ENCODE assay signal across 15 cellular contexts in genomic region chr6:132495604-132496079, GRCh38. TPM values are rescaled to one million over a fixed set of nuclear protein-coding genes. Genes with fewer than 3 reads are reported as not detected.
DNase-seq lines count a peak whose midpoint lies in the region; ATAC-seq, FAIRE-seq and TF ChIP-seq lines count a peak whose summit lies in the region.
"Had no signal": no experiment of that assay in that cellular context is flagged by ENCODE, and none has a peak within 500 bp of the region (broad histone marks: within the 10 kb centered on the region; RNA-seq: fewer than 3 reads in every experiment).

No MANE protein-coding gene starts in this region.

- ATAC-seq in GM18861 (IDR thresholded peaks at IDR 0.05; ENCODE audit: unreplicated experiment) (peak; percentile 54), GM21423 (IDR thresholded peaks at IDR 0.05; ENCODE audit: unreplicated experiment) (peak; percentile 35), HG03159 (IDR thresholded peaks at IDR 0.05; ENCODE audit: unreplicated experiment) (peak; percentile 46), upper lobe of right lung (no peak)

- WGBS in hepatocyte (ENCODE audit: low lambda C conversion rate, missing lambda C conversion rate): 84% methylated on average over 2 of the region's 2 CpGs

- FAIRE-seq in endothelial cell of umbilical vein (lab: Jason Lieb, UNC): peak; percentile 24
- FAIRE-seq: G401.6 had no signal

- no peak overlapping the region for H3K4me3 ChIP-seq in endothelial cell of umbilical vein (replicated peaks in 1 of 3; ENCODE audit: insufficient read depth in 1 of 3, low read depth in 1 of 3, low read length in 3 of 3)
- no peak overlapping the region for H3K4me3 ChIP-seq in upper lobe of right lung
- no peak overlapping the region for H3K4me3 ChIP-seq in hepatocyte

- H2AFZ ChIP-seq in endothelial cell of umbilical vein (ENCODE audit: low read depth, low read length): no peak overlapping the region
- H2AFZ ChIP-seq in hepatocyte: no peak overlapping the region

- TF ChIP-seq CTCF in endothelial cell of umbilical vein (IDR thresholded peaks at IDR 0.05; ENCODE audit: extremely low read depth in 1 of 2, insufficient read depth in 1 of 2, low read depth in 1 of 2, low read length in 2 of 2) (no peak), upper lobe of right lung (IDR thresholded peaks at IDR 0.05) (no peak), hepatocyte (IDR thresholded peaks at IDR 0.05; ENCODE audit: poor library complexity) (no peak)

- CTCF ChIA-PET in endothelial cell of umbilical vein (lab: Charles Lee): interaction anchor here (1.0 to 4.4 kb wide), 6 partner anchors 12 to 800 kb away, joined by 3 to 26 read pairs (median 4); no protein-coding TSS in a partner anchor

- H4K20me1 ChIP-seq in endothelial cell of umbilical vein (replicated peaks; ENCODE audit: control insufficient read depth, extremely low read depth, insufficient read depth, low read length) (peaks cover 3% of the 10 kb centered on the region), hepatocyte (ENCODE audit: insufficient read depth, poor library complexity, severe bottlenecking) (peaks cover 73% of the 10 kb centered on the region)

- no peaks in the 10 kb centered on the region for H3K27me3 ChIP-seq in endothelial cell of umbilical vein (ENCODE audit: control insufficient read depth in 2 of 2, insufficient read depth in 2 of 2, low read length in 2 of 2)
- no peaks in the 10 kb centered on the region for H3K27me3 ChIP-seq in upper lobe of right lung
- H3K27me3 ChIP-seq in hepatocyte: no peaks in the 10 kb centered on the region
- H3K27me3 ChIP-seq: brain microvascular endothelial cell had no signal

- dilution Hi-C loops in endothelial cell of umbilical vein (cut with MboI; ENCODE audit: extremely low pct_ligation_motif_present, low sequenced_read_pairs): no loop called here

- H3K9me3 ChIP-seq in endothelial cell of umbilical vein (replicated peaks; ENCODE audit: control insufficient read depth, insufficient read depth, low read length) (no peaks in the 10 kb centered on the region), upper lobe of right lung (no peaks in the 10 kb centered on the region), hepatocyte (ENCODE audit: low read depth) (no peaks in the 10 kb centered on the region)

- no peaks in the 10 kb centered on the region for H3K9me1 ChIP-seq in endothelial cell of umbilical vein (replicated peaks; ENCODE audit: control insufficient read depth, extremely low read depth, insufficient read depth, low read length)

- DNase-seq in endothelial cell of umbilical vein (ENCODE audit: low read depth, low spot score) (no peak), upper lobe of right lung (no peak), NCI-H1694 treated with DMSO at 0.1 percent for 48 hours (lab: John Stamatoyannopoulos, UW) (no peak), hepatocyte (ENCODE audit: low spot score) (no peak)
- no peak for DNase-seq in stimulated activated naive CD4-positive, alpha-beta T cell treated with Interleukin-2 at 50 U/mL for 16 hours (lab: John Stamatoyannopoulos, UW)
- DNase-seq: brain microvascular endothelial cell, foreskin fibroblast, NCI-H510A treated with DMSO at 0.1 percent for 48 hours had no signal

- BruUV-seq in endothelial cell of umbilical vein (replicated peaks; lab: Mats Ljungman, UMichigan): no TSS peak

- no peak overlapping the region for H3K9ac ChIP-seq in endothelial cell of umbilical vein (replicated peaks; ENCODE audit: extremely low read depth, insufficient read depth, low read length)

- intact Hi-C loops in endothelial cell of umbilical vein (cut with micrococcal nuclease): no loop called here
- intact Hi-C loops in upper lobe of right lung (cut with DNase I): no loop called here

- POLR2A ChIA-PET in endothelial cell of umbilical vein (lab: Charles Lee): no interaction called here

- no peaks in the 10 kb centered on the region for H3K9me2 ChIP-seq in hepatocyte (replicated peaks; ENCODE audit: insufficient read depth)

- TF ChIP-seq POLR2A in endothelial cell of umbilical vein (IDR thresholded peaks at IDR 0.05; ENCODE audit: low read depth, low read length): no peak

- peaks cover 0 to 6% of the 10 kb centered on the region in 2 experiments for H3K36me3 ChIP-seq in endothelial cell of umbilical vein (ENCODE audit: control insufficient read depth in 2 of 2, extremely low read depth in 1 of 2, insufficient read depth in 2 of 2, low read length in 2 of 2)
- peaks cover 12% of the 10 kb centered on the region for H3K36me3 ChIP-seq in upper lobe of right lung
- no peaks in the 10 kb centered on the region for H3K36me3 ChIP-seq in hepatocyte (replicated peaks; ENCODE audit: insufficient read depth, low read depth)

- H3K79me2 ChIP-seq in endothelial cell of umbilical vein (ENCODE audit: control insufficient read depth, insufficient read depth, low read length) (peaks cover 59% of the 10 kb centered on the region), hepatocyte (peaks cover 95% of the 10 kb centered on the region)

- H3K27ac ChIP-seq in endothelial cell of umbilical vein (ENCODE audit: insufficient read depth, low read depth, low read length) (no peak overlapping the region), upper lobe of right lung (no peak overlapping the region), hepatocyte (no peak overlapping the region)
- H3K27ac ChIP-seq: brain microvascular endothelial cell had no signal

- peaks cover 9% of the 10 kb centered on the region for H3K4me1 ChIP-seq in endothelial cell of umbilical vein (ENCODE audit: control insufficient read depth, extremely low read depth, insufficient read depth, low read length)
- H3K4me1 ChIP-seq in upper lobe of right lung: peaks cover 41% of the 10 kb centered on the region
- no peaks in the 10 kb centered on the region for H3K4me1 ChIP-seq in hepatocyte (ENCODE audit: insufficient read depth)

- no peak overlapping the region for H3K4me2 ChIP-seq in endothelial cell of umbilical vein (ENCODE audit: insufficient read depth, low read length)
- no peak overlapping the region for H3K4me2 ChIP-seq in hepatocyte

TF ChIP-seq in endothelial cell of umbilical vein, 7 proteins besides CTCF, POLR2A, EP300 and RAD21:
- TF ChIP-seq POLR2AphosphoS5 (IDR thresholded peaks at IDR 0.05; ENCODE audit: insufficient read depth, low read depth, low read length) (no peak), FOS (IDR thresholded peaks at IDR 0.05; ENCODE audit: borderline replicate concordance, insufficient read depth, low read length) (no peak), EZH2 (IDR thresholded peaks at IDR 0.05; ENCODE audit: borderline replicate concordance, low read depth, low read length, severe bottlenecking) (no peak), MAX (IDR thresholded peaks at IDR 0.05; ENCODE audit: insufficient read depth, insufficient read length) (no peak), JUN (IDR thresholded peaks at IDR 0.05; ENCODE audit: borderline replicate concordance, insufficient read depth, insufficient read length, low read depth) (no peak), MYC (IDR thresholded peaks at IDR 0.05; ENCODE audit: low read depth, low read length) (no peak), GATA2 (IDR thresholded peaks at IDR 0.05; ENCODE audit: insufficient read depth, insufficient read length, low read depth, low read length) (no peak)
TF ChIP-seq in endothelial cell of umbilical vein: peak in this region for 0.

RNA-seq across cellular contexts. Expression of gene STX7, which starts 17.3 kb away (rescaled TPM):
- total RNA-seq in endothelial cell of umbilical vein: 42.5 and 45.5 TPM in 2 replicates
- polyA plus RNA-seq in endothelial cell of umbilical vein: 9.2 and 13.4 TPM in 2 replicates
- 23.1 and 24.0 TPM in 2 replicates for polyA plus RNA-seq in endothelial cell of umbilical vein (2011; cell fraction: cytosol; rRNA removed)
- polyA plus RNA-seq in endothelial cell of umbilical vein (2011; cell fraction: nucleus; rRNA removed): 25.6 and 31.9 TPM in 2 replicates
- polyA plus RNA-seq in endothelial cell of umbilical vein (2012): 39.9 and 43.9 TPM in 2 replicates
- 39.6 and 39.8 TPM in 2 replicates for polyA minus RNA-seq in endothelial cell of umbilical vein
- 5.1 TPM for polyA minus RNA-seq in endothelial cell of umbilical vein (2011; cell fraction: cytosol; rRNA and poly(A)+ RNA removed)
- polyA minus RNA-seq in endothelial cell of umbilical vein (2011; cell fraction: nucleus; rRNA and poly(A)+ RNA removed): 29.2 and 38.3 TPM in 2 replicates
- 89.1 TPM for total RNA-seq in upper lobe of right lung
- total RNA-seq in hepatocyte: 39.3 and 41.3 TPM in 2 replicates
- 38.4 and 42.0 TPM in 2 replicates for polyA plus RNA-seq in hepatocyte

RNA-seq across cellular contexts. Expression of gene TAAR9, which starts 42.4 kb away (rescaled TPM):
- not detected in 2 replicates for total RNA-seq in endothelial cell of umbilical vein
- polyA plus RNA-seq in endothelial cell of umbilical vein: not detected in 2 replicates
- polyA plus RNA-seq in endothelial cell of umbilical vein (2011; cell fraction: cytosol; rRNA removed): not detected in 2 replicates
- polyA plus RNA-seq in endothelial cell of umbilical vein (2011; cell fraction: nucleus; rRNA removed): not detected in 2 replicates
- not detected in 2 replicates for polyA plus RNA-seq in endothelial cell of umbilical vein (2012)
- not detected in 2 replicates for polyA minus RNA-seq in endothelial cell of umbilical vein
- not detected for polyA minus RNA-seq in endothelial cell of umbilical vein (2011; cell fraction: cytosol; rRNA and poly(A)+ RNA removed)
- polyA minus RNA-seq in endothelial cell of umbilical vein (2011; cell fraction: nucleus; rRNA and poly(A)+ RNA removed): not detected in 2 replicates
- total RNA-seq in upper lobe of right lung: not detected
- total RNA-seq in hepatocyte: not detected in 2 replicates
- polyA plus RNA-seq in hepatocyte: not detected in 2 replicates
- total RNA-seq: HT-29, mononuclear cell, urinary bladder had no signal
- polyA plus RNA-seq: urinary bladder had no signal

RNA-seq across cellular contexts. Expression of gene TAAR8, which starts 56.8 kb away (rescaled TPM):
- total RNA-seq in endothelial cell of umbilical vein (not detected in 2 replicates), upper lobe of right lung (not detected), hepatocyte (not detected in 2 replicates)
- polyA plus RNA-seq in endothelial cell of umbilical vein (not detected in 2 replicates), hepatocyte (not detected in 2 replicates)
- not detected in 2 replicates for polyA plus RNA-seq in endothelial cell of umbilical vein (2011; cell fraction: cytosol; rRNA removed)
- not detected in 2 replicates for polyA plus RNA-seq in endothelial cell of umbilical vein (2011; cell fraction: nucleus; rRNA removed)
- not detected in 2 replicates for polyA plus RNA-seq in endothelial cell of umbilical vein (2012)
- polyA minus RNA-seq in endothelial cell of umbilical vein: not detected in 2 replicates
- polyA minus RNA-seq in endothelial cell of umbilical vein (2011; cell fraction: cytosol; rRNA and poly(A)+ RNA removed): not detected
- not detected in 2 replicates for polyA minus RNA-seq in endothelial cell of umbilical vein (2011; cell fraction: nucleus; rRNA and poly(A)+ RNA removed)
- total RNA-seq: HT-29, mononuclear cell, urinary bladder had no signal
- polyA plus RNA-seq: urinary bladder had no signal
